Comparison of ENCODE assay signal across 14 cellular contexts in the genomic region with DNA sequence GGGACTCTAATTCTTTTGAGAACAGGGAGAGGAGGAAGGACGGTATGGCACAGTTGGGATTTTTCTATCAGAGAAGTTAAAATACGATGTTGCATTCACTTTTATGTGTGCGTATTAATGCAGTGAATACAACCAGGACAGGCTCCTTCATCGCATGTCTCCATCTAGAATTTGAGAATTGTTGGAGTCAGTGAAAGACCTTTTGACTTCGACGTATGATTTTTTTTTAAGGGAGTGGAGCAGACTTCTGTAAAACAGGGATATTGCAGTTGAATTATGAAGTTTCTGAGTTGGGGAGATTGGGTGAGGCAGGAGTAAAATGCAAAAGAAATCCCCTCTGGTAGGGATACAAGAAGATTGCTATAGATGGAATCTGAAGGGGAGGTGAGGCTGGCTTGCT. TPM values are rescaled to one million over a fixed set of nuclear protein-coding genes. Genes with fewer than 3 reads are reported as not detected.
DNase-seq lines count a peak whose midpoint lies in the region; ATAC-seq, FAIRE-seq and TF ChIP-seq lines count a peak whose summit lies in the region.
"Had no signal": no experiment of that assay in that cellular context is flagged by ENCODE, and none has a peak within 500 bp of the region (broad histone marks: within the 10 kb centered on the region; RNA-seq: fewer than 3 reads in every experiment).

No MANE protein-coding gene starts in this region.

- H3K27ac Mint-ChIP-seq in astrocyte (ENCODE audit: unreplicated experiment) = no peak overlapping the region
- H3K27ac Mint-ChIP-seq in mesothelial cell of epicardium = peak overlapping the region; percentile 100
- peak overlapping the region; percentile 76 for H3K27ac Mint-ChIP-seq in type B pancreatic cell
- H3K27ac Mint-ChIP-seq: CD4-positive, CD25-positive, alpha-beta regulatory T cell had no signal

- H3K9me3 ChIP-seq in astrocyte (ENCODE audit: insufficient read depth, low read depth, low read length) = peaks cover 3% of the 10 kb centered on the region
- H3K9me3 ChIP-seq: Caco-2, HAP-1 had no signal

- H2AFZ ChIP-seq in astrocyte (ENCODE audit: low read depth, low read length) = no peak overlapping the region

- H3K36me3 Mint-ChIP-seq in astrocyte (ENCODE audit: low read depth, unreplicated experiment) = no peaks in the 10 kb centered on the region
- no peaks in the 10 kb centered on the region for H3K36me3 Mint-ChIP-seq in mesothelial cell of epicardium
- H3K36me3 Mint-ChIP-seq in type B pancreatic cell = peaks cover 3% of the 10 kb centered on the region

- H3K4me2 ChIP-seq in astrocyte (ENCODE audit: low read length) = peak overlapping the region; percentile 89

- H3K4me3 ChIP-seq in HFF-Myc (replicated peaks; ENCODE audit: low read depth, low read length) (peak overlapping the region; percentile 61), astrocyte (ENCODE audit: insufficient read depth, low read depth, low read length) (no peak overlapping the region)
- H3K4me3 ChIP-seq: SK-N-MC had no signal

- H3K9ac ChIP-seq in astrocyte (ENCODE audit: low read length) = no peak overlapping the region

- H3K4me1 ChIP-seq in astrocyte (ENCODE audit: insufficient read depth, low read length) = no peaks in the 10 kb centered on the region

- H3K27me3 ChIP-seq in astrocyte (ENCODE audit: insufficient read depth, low read length) = peaks cover 98% of the 10 kb centered on the region

- no peak for FAIRE-seq in astrocyte (lab: Jason Lieb, UNC)

- no peak overlapping the region for H3K27ac ChIP-seq in astrocyte (ENCODE audit: low read depth, low read length)
- H3K27ac ChIP-seq: SK-N-MC had no signal

- peaks cover 11% of the 10 kb centered on the region for H3K9me3 Mint-ChIP-seq in astrocyte (ENCODE audit: unreplicated experiment)
- H3K9me3 Mint-ChIP-seq in mesothelial cell of epicardium = no peaks in the 10 kb centered on the region
- H3K9me3 Mint-ChIP-seq in type B pancreatic cell = no peaks in the 10 kb centered on the region

- no peak overlapping the region for H3K4me3 Mint-ChIP-seq in astrocyte (ENCODE audit: unreplicated experiment)
- peak overlapping the region; percentile 92 for H3K4me3 Mint-ChIP-seq in mesothelial cell of epicardium
- peak overlapping the region; percentile 94 for H3K4me3 Mint-ChIP-seq in type B pancreatic cell
- H3K4me3 Mint-ChIP-seq: CD4-positive, CD25-positive, alpha-beta regulatory T cell had no signal

- ATAC-seq in GM18858 (IDR thresholded peaks at IDR 0.05; ENCODE audit: unreplicated experiment) (no peak), GM21360 (IDR thresholded peaks at IDR 0.05; ENCODE audit: unreplicated experiment) (no peak), left lobe of liver (no peak)

- no peaks in the 10 kb centered on the region for H3K36me3 ChIP-seq in astrocyte (ENCODE audit: insufficient read depth, low read length)
- H3K36me3 ChIP-seq: HAP-1 had no signal

- no peaks in the 10 kb centered on the region for H3K79me2 ChIP-seq in astrocyte (ENCODE audit: insufficient read depth, low read length)

- no peaks in the 10 kb centered on the region for H3K4me1 Mint-ChIP-seq in astrocyte (ENCODE audit: low read depth, unreplicated experiment)
- H3K4me1 Mint-ChIP-seq in mesothelial cell of epicardium = peaks cover 85% of the 10 kb centered on the region
- H3K4me1 Mint-ChIP-seq in type B pancreatic cell (ENCODE audit: unreplicated experiment) = peaks cover 69% of the 10 kb centered on the region

- H4K20me1 ChIP-seq in astrocyte (ENCODE audit: insufficient read depth, low read length) = peaks cover 2% of the 10 kb centered on the region

- no peak for DNase-seq in HFF-Myc (ENCODE audit: extremely low read depth, low read depth)
- DNase-seq in astrocyte (ENCODE audit: low read depth) = no peak
- DNase-seq in mesothelial cell of epicardium (ENCODE audit: low spot score in 2 of 2, unreplicated experiment in 2 of 2) = no peak
- no peak for DNase-seq in type B pancreatic cell (ENCODE audit: extremely low spot score, unreplicated experiment)
- no peak for DNase-seq in left lobe of liver (ENCODE audit: low spot score)
- DNase-seq: ACHN; Caco-2; CD4-positive, CD25-positive, alpha-beta regulatory T cell; DMS153; NCI-H1694 had no signal

- TF ChIP-seq CTCF in HFF-Myc (IDR thresholded peaks at IDR 0.05; ENCODE audit: low read depth, low read length, missing control alignments) (no peak), astrocyte (IDR thresholded peaks at IDR 0.05; ENCODE audit: insufficient read depth, low read depth, low read length) (no peak), mesothelial cell of epicardium (IDR thresholded peaks at IDR 0.05; ENCODE audit: unreplicated experiment) (no peak), type B pancreatic cell (conservative IDR thresholded peaks at IDR 0.05) (no peak)

- H3K27me3 Mint-ChIP-seq in astrocyte (ENCODE audit: low read depth, unreplicated experiment) (peaks cover 97% of the 10 kb centered on the region), mesothelial cell of epicardium (ENCODE audit: low read depth) (no peaks in the 10 kb centered on the region), type B pancreatic cell (peaks cover 97% of the 10 kb centered on the region)

RNA-seq across cellular contexts. Expression of a gene that starts 9.6 kb away (rescaled TPM):
- total RNA-seq in astrocyte = 1.1 and 2.0 TPM in 2 replicates
- total RNA-seq in mesothelial cell of epicardium = 409 to 427 TPM (median 425 TPM) in 3 replicates
- 102 and 130 TPM in 2 replicates for total RNA-seq in type B pancreatic cell (ENCODE audit: low replicate concordance)
- 37.2 TPM for total RNA-seq in left lobe of liver
- total RNA-seq: CD4-positive, CD25-positive, alpha-beta regulatory T cell had no signal

Comparison
In these comparisons a context has a peak if more than half of its experiments do, and no peak if none do; other contexts are left out.
1. RNA of a gene that starts 9.6 kb away (total RNA-seq): 409 to 427 TPM in mesothelial cell of epicardium, 102 to 130 TPM in type B pancreatic cell and 37.2 TPM in left lobe of liver (single experiment); 1.1 to 2.0 TPM in astrocyte; every median in the first group is over 10 times any median in the second.